Comparison of ENCODE assay signal across 8 cellular contexts in genomic region chr7:26864309-26865093, GRCh38.
DNase-seq lines count a peak whose midpoint lies in the region; ATAC-seq lines count a peak whose summit lies in the region.

Gene SKAP2, minus strand, starts transcription at chr7:26864590. Its CDS starts 161 bp downstream, at chr7:26864429.

- ATAC-seq in GM19043 (IDR thresholded peaks at IDR 0.05; ENCODE audit: low read depth, unreplicated experiment) (peak; percentile 82), HG03378 (IDR thresholded peaks at IDR 0.05; ENCODE audit: unreplicated experiment) (peak; percentile 92)

- DNase-seq in AML-193 (lab: John Stamatoyannopoulos, UW) = peak; percentile 68 to 83
- peak; percentile 82 for DNase-seq in NCI-H524 treated with DMSO at 0.1 percent for 48 hours (lab: John Stamatoyannopoulos, UW)
- peak; percentile 47 to 79 for DNase-seq in activated CD4-positive, alpha-beta T cell treated with anti-CD3 and anti-CD28 coated beads, Interleukin-2, amount 50 U/mL, for 24 hours (ENCODE audit: low read depth in 1 of 2, low spot score in 1 of 2)
- peak; percentile 99 for DNase-seq in dedifferentiated amniotic fluid mesenchymal stem cell (ENCODE audit: extremely low spot score)
- peak; percentile 100 for DNase-seq in left kidney (ENCODE audit: low read depth, low spot score)
- peak; percentile 85 to 91 for DNase-seq in stimulated activated CD4-positive, alpha-beta T cell treated with anti-CD3 and anti-CD28 coated beads, Interleukin-2, amount 100 ng/mL, for 24 hours

Comparison
In these comparisons a context has a peak if more than half of its experiments do, and no peak if none do; other contexts are left out.
1. Peak in every context shown above with its lines: DNase-seq and ATAC-seq.